In genomic region chr17:12756786-12757185, GRCh38 we compare ENCODE assay signal across 18 cellular contexts. TPM values are rescaled to one million over a fixed set of nuclear protein-coding genes. Genes with fewer than 3 reads are reported as not detected.
DNase-seq lines count a peak whose midpoint lies in the region; ATAC-seq and TF ChIP-seq lines count a peak whose summit lies in the region.
"Had no signal": no experiment of that assay in that cellular context is flagged by ENCODE, and none has a peak within 500 bp of the region (broad histone marks: within the 10 kb centered on the region; RNA-seq: fewer than 3 reads in every experiment).

No MANE protein-coding gene starts in this region.

- CTCF ChIA-PET in mammary epithelial cell (lab: Charles Lee; ENCODE audit: low non-redundant PET): no interaction called here
- CTCF ChIA-PET in HEK293T (lab: Yijun Ruan, JAX): no interaction called here

- in situ Hi-C loops in mammary epithelial cell (cut with MboI; ENCODE audit: low sequenced_read_pairs in 2 of 2): no loop called here

- TF ChIP-seq CTCF in AG10803 (conservative IDR thresholded peaks at IDR 0.05; ENCODE audit: low read length) (no peak), RWPE2 (IDR thresholded peaks at IDR 0.05; ENCODE audit: poor library complexity, severe bottlenecking) (no peak), fibroblast of villous mesenchyme (IDR thresholded peaks at IDR 0.05; ENCODE audit: insufficient read depth, low read depth, low read length) (no peak), mammary epithelial cell (conservative IDR thresholded peaks at IDR 0.05 in 1 of 2, IDR thresholded peaks at IDR 0.05 in 1 of 2; ENCODE audit: extremely low read depth in 1 of 2, insufficient read depth in 1 of 2, low read depth in 1 of 2, low read length in 2 of 2) (no peak)

- H3K79me2 ChIP-seq in mammary epithelial cell (ENCODE audit: insufficient read depth, low read length): no peaks in the 10 kb centered on the region

- H3K4me2 ChIP-seq in mammary epithelial cell (ENCODE audit: insufficient read depth, low read depth, low read length): no peak overlapping the region
- H3K4me2 ChIP-seq: GM23338 had no signal

- DNase-seq in AG10803 (ENCODE audit: low read depth) (peak; percentile 15), HCEC 1CT (peak; percentile 65), RWPE2 (ENCODE audit: low spot score) (no peak), fibroblast of villous mesenchyme (ENCODE audit: low read depth) (peak; percentile 77), mammary epithelial cell (no peak), HEK293T (ENCODE audit: extremely low spot score) (no peak)
- DNase-seq in activated T-cell treated with anti-CD3 and anti-CD28 coated beads, Interleukin-2, amount 50 U/mL, for 48 hours: no peak
- DNase-seq: DMS 273 treated with DMSO at 0.1 percent for 48 hours, NCI-H1105, NCI-H1694 treated with DMSO at 0.1 percent for 48 hours, NCI-H446, NCI-H69, RPMI8226, SW 1271 had no signal

- intact Hi-C loops in mammary epithelial cell (cut with micrococcal nuclease): no loop called here

- H3K27me3 ChIP-seq in RWPE2 (ENCODE audit: insufficient read depth, poor library complexity, severe bottlenecking) (no peaks in the 10 kb centered on the region), mammary epithelial cell (ENCODE audit: insufficient read depth, low read length) (no peaks in the 10 kb centered on the region)

- H3K9ac ChIP-seq in mammary epithelial cell (ENCODE audit: insufficient read depth, low read length): no peak overlapping the region

- H3K36me3 ChIP-seq in RWPE2 (ENCODE audit: low read depth): no peaks in the 10 kb centered on the region
- no peaks in the 10 kb centered on the region for H3K36me3 ChIP-seq in mammary epithelial cell (ENCODE audit: insufficient read depth, low read length)

- dilution Hi-C loops in mammary epithelial cell (cut with HindIII; ENCODE audit: low sequenced_read_pairs): no loop called here

- ATAC-seq in RWPE2 (ENCODE audit: low read depth) (peak; percentile 33; the same call in 1 of the 3 replicates), GM21528 (IDR thresholded peaks at IDR 0.05; ENCODE audit: low FRiP score, unreplicated experiment) (no peak)
- ATAC-seq: GM23338, HepG2 had no signal

- POLR2A ChIA-PET in HEK293T (lab: Yijun Ruan, JAX): no interaction called here

- BruUV-seq in mammary epithelial cell (replicated peaks; lab: Mats Ljungman, UMichigan): no TSS peak

- H3K4me3 ChIP-seq in AG10803 (ENCODE audit: low read length) (no peak overlapping the region), RWPE2 (ENCODE audit: severe bottlenecking) (no peak overlapping the region), fibroblast of villous mesenchyme (ENCODE audit: low read depth, low read length) (no peak overlapping the region), mammary epithelial cell (replicated peaks in 1 of 3; ENCODE audit: insufficient read depth in 1 of 3, low read depth in 2 of 3, low read length in 3 of 3) (no peak overlapping the region)
- H3K4me3 ChIP-seq: GM23338 had no signal

- no peak overlapping the region for H3K27ac ChIP-seq in RWPE2 (ENCODE audit: poor library complexity, severe bottlenecking)
- no peak overlapping the region for H3K27ac ChIP-seq in mammary epithelial cell (ENCODE audit: insufficient read depth, low read depth, low read length)
- H3K27ac ChIP-seq: C4-2B had no signal

- H3K4me1 ChIP-seq in RWPE2 (ENCODE audit: insufficient read depth, poor library complexity, severe bottlenecking): no peaks in the 10 kb centered on the region
- H3K4me1 ChIP-seq in mammary epithelial cell (ENCODE audit: insufficient read depth, low read length): no peaks in the 10 kb centered on the region

- H3K9me3 ChIP-seq in RWPE2 (ENCODE audit: severe bottlenecking) (peaks cover 2% of the 10 kb centered on the region), mammary epithelial cell (replicated peaks; ENCODE audit: insufficient read depth, low read length) (peaks cover 26% of the 10 kb centered on the region)

- H4K20me1 ChIP-seq in mammary epithelial cell (ENCODE audit: insufficient read depth, low read length): no peaks in the 10 kb centered on the region

- no peak overlapping the region for H2AFZ ChIP-seq in mammary epithelial cell (ENCODE audit: low read depth, low read length)
- H2AFZ ChIP-seq: GM23338 had no signal

TF ChIP-seq in HEK293T, 16 proteins besides CTCF, POLR2A, EP300 and RAD21:
- no peak for TF ChIP-seq ELF4 (IDR thresholded peaks at IDR 0.05)
- no peak for TF ChIP-seq ZNF384 (IDR thresholded peaks at IDR 0.05)
- no peak for TF ChIP-seq L3MBTL2 (conservative IDR thresholded peaks at IDR 0.05)
- no peak for TF ChIP-seq SP1 (IDR thresholded peaks at IDR 0.05)
- no peak for TF ChIP-seq NFRKB (IDR thresholded peaks at IDR 0.05)
- no peak for TF ChIP-seq FOXM1 (IDR thresholded peaks at IDR 0.05; ENCODE audit: borderline replicate concordance)
- TF ChIP-seq TARDBP (IDR thresholded peaks at IDR 0.05): no peak
- no peak for TF ChIP-seq CTBP1 (IDR thresholded peaks at IDR 0.05; ENCODE audit: borderline replicate concordance)
- no peak for TF ChIP-seq FOXK2 (IDR thresholded peaks at IDR 0.05)
- no peak for TF ChIP-seq ARNT (IDR thresholded peaks at IDR 0.05)
- TF ChIP-seq BHLHE40 (IDR thresholded peaks at IDR 0.05; ENCODE audit: borderline replicate concordance): no peak
- TF ChIP-seq, protein P1, sequence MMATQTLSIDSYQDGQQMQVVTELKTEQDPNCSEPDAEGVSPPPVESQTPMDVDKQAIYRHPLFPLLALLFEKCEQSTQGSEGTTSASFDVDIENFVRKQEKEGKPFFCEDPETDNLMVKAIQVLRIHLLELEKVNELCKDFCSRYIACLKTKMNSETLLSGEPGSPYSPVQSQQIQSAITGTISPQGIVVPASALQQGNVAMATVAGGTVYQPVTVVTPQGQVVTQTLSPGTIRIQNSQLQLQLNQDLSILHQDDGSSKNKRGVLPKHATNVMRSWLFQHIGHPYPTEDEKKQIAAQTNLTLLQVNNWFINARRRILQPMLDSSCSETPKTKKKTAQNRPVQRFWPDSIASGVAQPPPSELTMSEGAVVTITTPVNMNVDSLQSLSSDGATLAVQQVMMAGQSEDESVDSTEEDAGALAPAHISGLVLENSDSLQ (IDR thresholded peaks at IDR 0.05): no peak
- TF ChIP-seq LEF1 (IDR thresholded peaks at IDR 0.05; ENCODE audit: borderline replicate concordance): no peak
- no peak for TF ChIP-seq HDGF (IDR thresholded peaks at IDR 0.05; ENCODE audit: borderline replicate concordance)

RNA-seq across cellular contexts. Expression of gene ARHGAP44, which starts 32.5 kb away (rescaled TPM):
- total RNA-seq in fibroblast of villous mesenchyme: 0.64 and 1.3 TPM in 2 replicates
- 1 to 10 TPM; 1.1 to 4.3 TPM for total RNA-seq in mammary epithelial cell
- polyA plus RNA-seq in mammary epithelial cell: 0.12 TPM
- not detected for polyA minus RNA-seq in mammary epithelial cell

Comparison
In these comparisons a context has a peak if more than half of its experiments do, and no peak if none do; other contexts are left out.
1. DNase-seq: peak in AG10803 (single experiment), HCEC 1CT (single experiment) and fibroblast of villous mesenchyme (single experiment); none in RWPE2 (single experiment), mammary epithelial cell (single experiment), activated T-cell treated with anti-CD3 and anti-CD28 coated beads, Interleukin-2, amount 50 U/mL, for 48 hours (0 of 2) and HEK293T (single experiment).